Comparison of ENCODE assay signal across 1 cellular context in genomic region chr20:5127204-5127858, GRCh38.
A peak's percentile ranks its signal among the peaks of the same experiment; 100 is the strongest.
TF ChIP-seq lines count a peak whose summit lies in the region.

No MANE protein-coding gene starts in this region.

TF ChIP-seq in K562, 482 proteins besides CTCF, POLR2A, EP300 and RAD21 (continued from another document):
- peak; percentile 20 for TF ChIP-seq PRDM10 (IDR thresholded peaks at IDR 0.05; ENCODE audit: partially characterized antibody)
- TF ChIP-seq MBD2 (IDR thresholded peaks at IDR 0.05; ENCODE audit: borderline replicate concordance, low read depth) = no peak
- TF ChIP-seq ZBTB49 (CRISPR knock-in tag; IDR thresholded peaks at IDR 0.05; ENCODE audit: borderline replicate concordance) = no peak
- TF ChIP-seq MEF2D (tag; conservative IDR thresholded peaks at IDR 0.05; ENCODE audit: low read depth) = no peak
- peak; percentile 48 for TF ChIP-seq RBBP5 (IDR thresholded peaks at IDR 0.05; ENCODE audit: borderline replicate concordance, insufficient read depth, low read length, poor library complexity, severe bottlenecking)
- TF ChIP-seq ETV6 (IDR thresholded peaks at IDR 0.05; ENCODE audit: borderline replicate concordance in 1 of 2, low read depth in 2 of 2, low read length in 1 of 2) = no peak
- no peak for TF ChIP-seq ETV6 (CRISPR knock-in tag; IDR thresholded peaks at IDR 0.05; ENCODE audit: borderline replicate concordance)
- TF ChIP-seq EGR1 (conservative IDR thresholded peaks at IDR 0.05) = 0 out of 2 replicates have a peak, but pooled peaks have one; percentile 36
- TF ChIP-seq ARHGAP35 (IDR thresholded peaks at IDR 0.05; ENCODE audit: partially characterized antibody) = no peak
- TF ChIP-seq RUNX1 (IDR thresholded peaks at IDR 0.05; ENCODE audit: low read depth) = no peak
- TF ChIP-seq ZNF511 (CRISPR knock-in tag; IDR thresholded peaks at IDR 0.05) = no peak
- no peak for TF ChIP-seq TCF7 (IDR thresholded peaks at IDR 0.05; ENCODE audit: borderline replicate concordance)
- no peak for TF ChIP-seq NUFIP1 (IDR thresholded peaks at IDR 0.05; ENCODE audit: partially characterized antibody)
- no peak for TF ChIP-seq ZC3H4 (CRISPR knock-in tag; IDR thresholded peaks at IDR 0.05; ENCODE audit: borderline replicate concordance)
- TF ChIP-seq HINFP (tag; conservative IDR thresholded peaks at IDR 0.05; ENCODE audit: low read depth) = no peak
- TF ChIP-seq EWSR1 (IDR thresholded peaks at IDR 0.05; ENCODE audit: borderline replicate concordance, low read depth, partially characterized antibody) = no peak
- 0 out of 2 replicates have a peak, but pooled peaks have one; percentile 8 for TF ChIP-seq GATAD2B (IDR thresholded peaks at IDR 0.05; ENCODE audit: borderline replicate concordance)
- 0 out of 2 replicates have a peak, but pooled peaks have one; percentile 47 for TF ChIP-seq ZNF282 (CRISPR knock-in tag; IDR thresholded peaks at IDR 0.05)
- TF ChIP-seq PHB (CRISPR knock-in tag; IDR thresholded peaks at IDR 0.05) = no peak
- TF ChIP-seq HDAC2 (IDR thresholded peaks at IDR 0.05) = no peak
- no peak for TF ChIP-seq PPARD (CRISPR knock-in tag; IDR thresholded peaks at IDR 0.05)
- TF ChIP-seq MLLT1 (IDR thresholded peaks at IDR 0.05) = no peak
- peak in 1 of 2 experiments; percentile 32; a peak in 1 of 4 replicates for TF ChIP-seq NONO (IDR thresholded peaks at IDR 0.05; ENCODE audit: low read depth in 2 of 2, low read length in 1 of 2)
- no peak for TF ChIP-seq ZNF280B (CRISPR knock-in tag; IDR thresholded peaks at IDR 0.05)
- no peak for TF ChIP-seq MCM2 (IDR thresholded peaks at IDR 0.05; ENCODE audit: low read depth)
TF ChIP-seq in K562: peak in this region for 18.
